ENCODE assay signal across 10 cellular contexts in the genomic region with DNA sequence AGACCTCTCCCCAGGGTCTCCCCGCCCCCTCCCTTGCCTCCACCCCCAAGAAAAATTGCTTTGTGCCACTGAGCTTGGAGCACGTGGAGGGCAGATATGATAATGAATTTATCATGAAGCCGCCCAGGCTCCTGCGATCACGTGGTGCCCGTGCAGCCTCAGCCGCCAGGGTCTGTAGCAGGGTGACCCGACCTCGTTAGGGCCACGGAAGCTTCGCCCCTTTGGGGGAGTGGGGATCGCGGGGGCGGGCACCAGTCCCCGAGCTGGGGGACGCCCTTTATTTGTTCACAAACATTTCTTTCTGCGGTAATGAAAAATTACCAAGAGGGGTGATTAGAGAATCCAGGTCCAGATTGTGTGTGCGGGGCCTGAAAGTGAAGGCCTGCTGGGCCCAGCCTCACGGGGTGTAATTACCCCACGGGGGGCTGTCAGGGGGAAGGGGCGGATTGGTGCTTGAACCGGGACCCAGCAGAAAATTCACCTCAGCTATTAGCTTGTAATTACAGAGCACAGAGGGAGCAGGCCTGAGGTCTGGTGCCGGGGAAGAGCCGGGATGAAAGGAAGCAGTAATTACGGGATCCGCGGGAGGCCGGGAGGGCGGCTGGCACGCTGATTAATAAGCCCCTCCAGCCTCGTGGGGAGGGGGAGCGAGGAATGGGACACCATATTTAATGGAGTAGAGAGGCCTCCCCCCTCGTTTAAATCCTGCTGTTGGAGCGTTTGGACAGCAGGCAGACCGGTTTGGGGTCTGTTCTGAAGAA. TPM values are rescaled to one million over a fixed set of nuclear protein-coding genes. Genes with fewer than 3 reads are reported as not detected.
DNase-seq lines count a peak whose midpoint lies in the region; ATAC-seq and TF ChIP-seq lines count a peak whose summit lies in the region.
"Had no signal": no experiment of that assay in that cellular context is flagged by ENCODE, and none has a peak within 500 bp of the region (broad histone marks: within the 10 kb centered on the region; RNA-seq: fewer than 3 reads in every experiment).

No MANE protein-coding gene starts in this region.

- no peak for DNase-seq in Right ventricle myocardium inferior (ENCODE audit: missing footprints)
- no peak for DNase-seq in cardiac septum (ENCODE audit: low spot score)
- peak; percentile 72 for DNase-seq in WERI-Rb-1
- DNase-seq in islet precursor cell = peak; percentile 91
- DNase-seq in testis = peak; percentile 69
- DNase-seq in GDM1 (lab: John Stamatoyannopoulos, UW) = no peak
- no peak for DNase-seq in NCI-H128 (lab: John Stamatoyannopoulos, UW; ENCODE audit: unreplicated experiment)
- DNase-seq: effector CD4-positive, alpha-beta T cell; uterus had no signal

- peak; percentile 23 for ATAC-seq in Right ventricle myocardium inferior
- ATAC-seq in esophagus mucosa = no peak

- H3K4me3 ChIP-seq in WERI-Rb-1 (ENCODE audit: low read depth, low read length) (peak overlapping the region; percentile 16), testis (no peak overlapping the region)
- H3K4me3 ChIP-seq: uterus had no signal

- no peak for TF ChIP-seq CTCF in WERI-Rb-1 (IDR thresholded peaks at IDR 0.05; ENCODE audit: low read depth, low read length)
- no peak for TF ChIP-seq CTCF in testis (IDR thresholded peaks at IDR 0.05)

- peaks cover 25% of the 10 kb centered on the region for H3K4me1 ChIP-seq in testis

- WGBS in testis, 2 donors = 33 to 38% methylated on average over 25 to 35 of the region's 35 CpGs

- H3K36me3 ChIP-seq in WERI-Rb-1 (peaks cover 44% of the 10 kb centered on the region), testis (ENCODE audit: low read depth, missing control alignments) (no peaks in the 10 kb centered on the region)
- H3K36me3 ChIP-seq: uterus had no signal

- H3K27me3 ChIP-seq in WERI-Rb-1 (ENCODE audit: insufficient read depth, low read depth, severe bottlenecking) (no peaks in the 10 kb centered on the region), testis (no peaks in the 10 kb centered on the region)
- H3K27me3 ChIP-seq: uterus had no signal

- intact Hi-C loops in Right ventricle myocardium inferior (cut with DNase I) (no loop called here), cardiac septum (cut with DNase I) (no loop called here), testis (cut with DNase I; ENCODE audit: low total_unique reads) (no loop called here)

- H3K9me3 ChIP-seq in WERI-Rb-1 (ENCODE audit: severe bottlenecking) (no peaks in the 10 kb centered on the region), testis (no peaks in the 10 kb centered on the region)
- H3K9me3 ChIP-seq: uterus had no signal

- no peak for TF ChIP-seq POLR2A in testis (IDR thresholded peaks at IDR 0.05)

- H3K27ac ChIP-seq in WERI-Rb-1 (peak overlapping the region; percentile 99), testis (peak overlapping the region in 1 of 2 donors; percentile 25)
- H3K27ac ChIP-seq: uterus had no signal

RNA-seq across cellular contexts. Expression of a gene that starts 13.2 kb away (rescaled TPM):
- total RNA-seq in Right ventricle myocardium inferior (28.9 TPM), cardiac septum (56.4 TPM), testis (100 to 1,000 TPM; 188 to 212 TPM), esophagus mucosa (23.9 TPM)
- 49.9 TPM for polyA plus RNA-seq in testis (ENCODE audit: insufficient read depth, low read depth, low replicate concordance)

Comparison
In these comparisons a context has a peak if more than half of its experiments do, and no peak if none do; other contexts are left out.
1. DNase-seq: peak in WERI-Rb-1 (single experiment), islet precursor cell (single experiment) and testis (single experiment); none in Right ventricle myocardium inferior (single experiment), cardiac septum (single experiment), GDM1 (single experiment) and NCI-H128 (single experiment).